1 cellular context compared by ENCODE assay signal in the genomic region with DNA sequence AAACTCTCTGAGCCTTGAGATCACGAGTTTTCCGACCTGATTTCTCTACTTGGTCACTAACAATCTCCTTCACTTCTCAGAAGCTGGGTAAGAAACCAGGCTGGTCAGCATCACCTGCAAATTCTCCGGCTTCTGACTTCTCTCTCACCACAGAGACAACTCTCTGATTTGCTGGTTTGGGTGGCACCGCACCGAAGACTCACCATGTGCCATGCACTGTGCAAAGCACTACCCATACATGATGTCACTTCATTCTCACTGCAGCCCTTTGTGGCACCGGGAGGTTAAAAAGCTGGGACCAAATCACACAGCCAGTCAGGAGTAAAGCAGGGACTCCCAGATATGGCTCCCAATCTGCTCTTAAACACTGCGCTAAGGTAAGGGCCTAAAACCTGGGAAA.
A peak's percentile ranks its signal among the peaks of the same experiment; 100 is the strongest.
TF ChIP-seq lines count a peak whose summit lies in the region.

No MANE protein-coding gene starts in this region.

TF ChIP-seq in HepG2, 621 proteins besides CTCF, POLR2A, EP300 and RAD21 (continued from another document and continues in another):
- peak; percentile 38 for TF ChIP-seq DBP (CRISPR knock-in tag; IDR thresholded peaks at IDR 0.05; ENCODE audit: not compliant biosample characterization)
- TF ChIP-seq GATAD2A (CRISPR knock-in tag; IDR thresholded peaks at IDR 0.05), result no peak
- no peak for TF ChIP-seq ZNF296 (CRISPR knock-in tag; conservative IDR thresholded peaks at IDR 0.05)
- TF ChIP-seq, protein P1, sequence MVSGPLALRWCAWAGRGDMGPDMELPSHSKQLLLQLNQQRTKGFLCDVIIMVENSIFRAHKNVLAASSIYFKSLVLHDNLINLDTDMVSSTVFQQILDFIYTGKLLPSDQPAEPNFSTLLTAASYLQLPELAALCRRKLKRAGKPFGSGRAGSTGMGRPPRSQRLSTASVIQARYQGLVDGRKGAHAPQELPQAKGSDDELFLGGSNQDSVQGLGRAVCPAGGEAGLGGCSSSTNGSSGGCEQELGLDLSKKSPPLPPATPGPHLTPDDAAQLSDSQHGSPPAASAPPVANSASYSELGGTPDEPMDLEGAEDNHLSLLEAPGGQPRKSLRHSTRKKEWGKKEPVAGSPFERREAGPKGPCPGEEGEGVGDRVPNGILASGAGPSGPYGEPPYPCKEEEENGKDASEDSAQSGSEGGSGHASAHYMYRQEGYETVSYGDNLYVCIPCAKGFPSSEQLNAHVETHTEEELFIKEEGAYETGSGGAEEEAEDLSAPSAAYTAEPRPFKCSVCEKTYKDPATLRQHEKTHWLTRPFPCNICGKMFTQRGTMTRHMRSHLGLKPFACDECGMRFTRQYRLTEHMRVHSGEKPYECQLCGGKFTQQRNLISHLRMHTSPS (CRISPR knock-in tag; IDR thresholded peaks at IDR 0.05; ENCODE audit: low read depth), result no peak
- TF ChIP-seq NFE2L2 (IDR thresholded peaks at IDR 0.05; ENCODE audit: low read length), result no peak
- no peak for TF ChIP-seq GTF3A (CRISPR knock-in tag; conservative IDR thresholded peaks at IDR 0.05)
- no peak; the same call in 1 of the 2 replicates for TF ChIP-seq BATF2 (CRISPR knock-in tag; IDR thresholded peaks at IDR 0.05)
- TF ChIP-seq MNT (IDR thresholded peaks at IDR 0.05), result no peak
- 0 out of 2 replicates have a peak, but pooled peaks have one; percentile 59 for TF ChIP-seq ZNF256 (CRISPR knock-in tag; conservative IDR thresholded peaks at IDR 0.05)
- TF ChIP-seq ZC3H4 (CRISPR knock-in tag; IDR thresholded peaks at IDR 0.05; ENCODE audit: borderline replicate concordance), result no peak
- peak; percentile 15; the same call in 1 of the 2 replicates for TF ChIP-seq ZNF782 (CRISPR knock-in tag; IDR thresholded peaks at IDR 0.05; ENCODE audit: borderline replicate concordance)
- no peak for TF ChIP-seq ZBTB1 (CRISPR knock-in tag; IDR thresholded peaks at IDR 0.05; ENCODE audit: borderline replicate concordance)
- TF ChIP-seq E2F2 (CRISPR knock-in tag; IDR thresholded peaks at IDR 0.05; ENCODE audit: borderline replicate concordance), result no peak
- TF ChIP-seq, protein P2, sequence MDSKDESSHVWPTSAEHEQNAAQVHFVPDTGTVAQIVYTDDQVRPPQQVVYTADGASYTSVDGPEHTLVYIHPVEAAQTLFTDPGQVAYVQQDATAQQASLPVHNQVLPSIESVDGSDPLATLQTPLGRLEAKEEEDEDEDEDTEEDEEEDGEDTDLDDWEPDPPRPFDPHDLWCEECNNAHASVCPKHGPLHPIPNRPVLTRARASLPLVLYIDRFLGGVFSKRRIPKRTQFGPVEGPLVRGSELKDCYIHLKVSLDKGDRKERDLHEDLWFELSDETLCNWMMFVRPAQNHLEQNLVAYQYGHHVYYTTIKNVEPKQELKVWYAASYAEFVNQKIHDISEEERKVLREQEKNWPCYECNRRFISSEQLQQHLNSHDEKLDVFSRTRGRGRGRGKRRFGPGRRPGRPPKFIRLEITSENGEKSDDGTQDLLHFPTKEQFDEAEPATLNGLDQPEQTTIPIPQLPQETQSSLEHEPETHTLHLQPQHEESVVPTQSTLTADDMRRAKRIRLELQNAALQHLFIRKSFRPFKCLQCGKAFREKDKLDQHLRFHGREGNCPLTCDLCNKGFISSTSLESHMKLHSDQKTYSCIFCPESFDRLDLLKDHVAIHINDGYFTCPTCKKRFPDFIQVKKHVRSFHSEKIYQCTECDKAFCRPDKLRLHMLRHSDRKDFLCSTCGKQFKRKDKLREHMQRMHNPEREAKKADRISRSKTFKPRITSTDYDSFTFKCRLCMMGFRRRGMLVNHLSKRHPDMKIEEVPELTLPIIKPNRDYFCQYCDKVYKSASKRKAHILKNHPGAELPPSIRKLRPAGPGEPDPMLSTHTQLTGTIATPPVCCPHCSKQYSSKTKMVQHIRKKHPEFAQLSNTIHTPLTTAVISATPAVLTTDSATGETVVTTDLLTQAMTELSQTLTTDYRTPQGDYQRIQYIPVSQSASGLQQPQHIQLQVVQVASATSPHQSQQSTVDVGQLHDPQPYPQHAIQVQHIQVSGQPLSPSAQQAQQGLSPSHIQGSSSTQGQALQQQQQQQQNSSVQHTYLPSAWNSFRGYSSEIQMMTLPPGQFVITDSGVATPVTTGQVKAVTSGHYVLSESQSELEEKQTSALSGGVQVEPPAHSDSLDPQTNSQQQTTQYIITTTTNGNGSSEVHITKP (CRISPR knock-in tag; IDR thresholded peaks at IDR 0.05; ENCODE audit: low read depth), result no peak
- TF ChIP-seq YEATS2 (CRISPR knock-in tag; IDR thresholded peaks at IDR 0.05; ENCODE audit: borderline replicate concordance), result no peak
- TF ChIP-seq MED8 (CRISPR knock-in tag; IDR thresholded peaks at IDR 0.05; ENCODE audit: insufficient replicate concordance), result no peak
- TF ChIP-seq ZNF580 (CRISPR knock-in tag; IDR thresholded peaks at IDR 0.05; ENCODE audit: borderline replicate concordance, low read depth), result no peak
- 0 out of 2 replicates have a peak, but pooled peaks have one; percentile 12 for TF ChIP-seq KLF6 (CRISPR knock-in tag; IDR thresholded peaks at IDR 0.05)
- TF ChIP-seq, protein P3, sequence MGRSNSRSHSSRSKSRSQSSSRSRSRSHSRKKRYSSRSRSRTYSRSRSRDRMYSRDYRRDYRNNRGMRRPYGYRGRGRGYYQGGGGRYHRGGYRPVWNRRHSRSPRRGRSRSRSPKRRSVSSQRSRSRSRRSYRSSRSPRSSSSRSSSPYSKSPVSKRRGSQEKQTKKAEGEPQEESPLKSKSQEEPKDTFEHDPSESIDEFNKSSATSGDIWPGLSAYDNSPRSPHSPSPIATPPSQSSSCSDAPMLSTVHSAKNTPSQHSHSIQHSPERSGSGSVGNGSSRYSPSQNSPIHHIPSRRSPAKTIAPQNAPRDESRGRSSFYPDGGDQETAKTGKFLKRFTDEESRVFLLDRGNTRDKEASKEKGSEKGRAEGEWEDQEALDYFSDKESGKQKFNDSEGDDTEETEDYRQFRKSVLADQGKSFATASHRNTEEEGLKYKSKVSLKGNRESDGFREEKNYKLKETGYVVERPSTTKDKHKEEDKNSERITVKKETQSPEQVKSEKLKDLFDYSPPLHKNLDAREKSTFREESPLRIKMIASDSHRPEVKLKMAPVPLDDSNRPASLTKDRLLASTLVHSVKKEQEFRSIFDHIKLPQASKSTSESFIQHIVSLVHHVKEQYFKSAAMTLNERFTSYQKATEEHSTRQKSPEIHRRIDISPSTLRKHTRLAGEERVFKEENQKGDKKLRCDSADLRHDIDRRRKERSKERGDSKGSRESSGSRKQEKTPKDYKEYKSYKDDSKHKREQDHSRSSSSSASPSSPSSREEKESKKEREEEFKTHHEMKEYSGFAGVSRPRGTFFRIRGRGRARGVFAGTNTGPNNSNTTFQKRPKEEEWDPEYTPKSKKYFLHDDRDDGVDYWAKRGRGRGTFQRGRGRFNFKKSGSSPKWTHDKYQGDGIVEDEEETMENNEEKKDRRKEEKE (IDR thresholded peaks at IDR 0.05), result no peak
- TF ChIP-seq FOXK1 (CRISPR knock-in tag; IDR thresholded peaks at IDR 0.05; ENCODE audit: borderline replicate concordance, low read depth), result no peak
- no peak for TF ChIP-seq NCOR1 (IDR thresholded peaks at IDR 0.05; ENCODE audit: borderline replicate concordance, low read length)
- TF ChIP-seq JARID2 (CRISPR knock-in tag; IDR thresholded peaks at IDR 0.05; ENCODE audit: insufficient replicate concordance), result no peak
- TF ChIP-seq, protein P4, sequence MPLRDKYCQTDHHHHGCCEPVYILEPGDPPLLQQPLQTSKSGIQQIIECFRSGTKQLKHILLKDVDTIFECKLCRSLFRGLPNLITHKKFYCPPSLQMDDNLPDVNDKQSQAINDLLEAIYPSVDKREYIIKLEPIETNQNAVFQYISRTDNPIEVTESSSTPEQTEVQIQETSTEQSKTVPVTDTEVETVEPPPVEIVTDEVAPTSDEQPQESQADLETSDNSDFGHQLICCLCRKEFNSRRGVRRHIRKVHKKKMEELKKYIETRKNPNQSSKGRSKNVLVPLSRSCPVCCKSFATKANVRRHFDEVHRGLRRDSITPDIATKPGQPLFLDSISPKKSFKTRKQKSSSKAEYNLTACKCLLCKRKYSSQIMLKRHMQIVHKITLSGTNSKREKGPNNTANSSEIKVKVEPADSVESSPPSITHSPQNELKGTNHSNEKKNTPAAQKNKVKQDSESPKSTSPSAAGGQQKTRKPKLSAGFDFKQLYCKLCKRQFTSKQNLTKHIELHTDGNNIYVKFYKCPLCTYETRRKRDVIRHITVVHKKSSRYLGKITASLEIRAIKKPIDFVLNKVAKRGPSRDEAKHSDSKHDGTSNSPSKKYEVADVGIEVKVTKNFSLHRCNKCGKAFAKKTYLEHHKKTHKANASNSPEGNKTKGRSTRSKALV (CRISPR knock-in tag; IDR thresholded peaks at IDR 0.05), result no peak
- TF ChIP-seq CBX1 (IDR thresholded peaks at IDR 0.05; ENCODE audit: low read depth), result no peak
- TF ChIP-seq, protein P5, sequence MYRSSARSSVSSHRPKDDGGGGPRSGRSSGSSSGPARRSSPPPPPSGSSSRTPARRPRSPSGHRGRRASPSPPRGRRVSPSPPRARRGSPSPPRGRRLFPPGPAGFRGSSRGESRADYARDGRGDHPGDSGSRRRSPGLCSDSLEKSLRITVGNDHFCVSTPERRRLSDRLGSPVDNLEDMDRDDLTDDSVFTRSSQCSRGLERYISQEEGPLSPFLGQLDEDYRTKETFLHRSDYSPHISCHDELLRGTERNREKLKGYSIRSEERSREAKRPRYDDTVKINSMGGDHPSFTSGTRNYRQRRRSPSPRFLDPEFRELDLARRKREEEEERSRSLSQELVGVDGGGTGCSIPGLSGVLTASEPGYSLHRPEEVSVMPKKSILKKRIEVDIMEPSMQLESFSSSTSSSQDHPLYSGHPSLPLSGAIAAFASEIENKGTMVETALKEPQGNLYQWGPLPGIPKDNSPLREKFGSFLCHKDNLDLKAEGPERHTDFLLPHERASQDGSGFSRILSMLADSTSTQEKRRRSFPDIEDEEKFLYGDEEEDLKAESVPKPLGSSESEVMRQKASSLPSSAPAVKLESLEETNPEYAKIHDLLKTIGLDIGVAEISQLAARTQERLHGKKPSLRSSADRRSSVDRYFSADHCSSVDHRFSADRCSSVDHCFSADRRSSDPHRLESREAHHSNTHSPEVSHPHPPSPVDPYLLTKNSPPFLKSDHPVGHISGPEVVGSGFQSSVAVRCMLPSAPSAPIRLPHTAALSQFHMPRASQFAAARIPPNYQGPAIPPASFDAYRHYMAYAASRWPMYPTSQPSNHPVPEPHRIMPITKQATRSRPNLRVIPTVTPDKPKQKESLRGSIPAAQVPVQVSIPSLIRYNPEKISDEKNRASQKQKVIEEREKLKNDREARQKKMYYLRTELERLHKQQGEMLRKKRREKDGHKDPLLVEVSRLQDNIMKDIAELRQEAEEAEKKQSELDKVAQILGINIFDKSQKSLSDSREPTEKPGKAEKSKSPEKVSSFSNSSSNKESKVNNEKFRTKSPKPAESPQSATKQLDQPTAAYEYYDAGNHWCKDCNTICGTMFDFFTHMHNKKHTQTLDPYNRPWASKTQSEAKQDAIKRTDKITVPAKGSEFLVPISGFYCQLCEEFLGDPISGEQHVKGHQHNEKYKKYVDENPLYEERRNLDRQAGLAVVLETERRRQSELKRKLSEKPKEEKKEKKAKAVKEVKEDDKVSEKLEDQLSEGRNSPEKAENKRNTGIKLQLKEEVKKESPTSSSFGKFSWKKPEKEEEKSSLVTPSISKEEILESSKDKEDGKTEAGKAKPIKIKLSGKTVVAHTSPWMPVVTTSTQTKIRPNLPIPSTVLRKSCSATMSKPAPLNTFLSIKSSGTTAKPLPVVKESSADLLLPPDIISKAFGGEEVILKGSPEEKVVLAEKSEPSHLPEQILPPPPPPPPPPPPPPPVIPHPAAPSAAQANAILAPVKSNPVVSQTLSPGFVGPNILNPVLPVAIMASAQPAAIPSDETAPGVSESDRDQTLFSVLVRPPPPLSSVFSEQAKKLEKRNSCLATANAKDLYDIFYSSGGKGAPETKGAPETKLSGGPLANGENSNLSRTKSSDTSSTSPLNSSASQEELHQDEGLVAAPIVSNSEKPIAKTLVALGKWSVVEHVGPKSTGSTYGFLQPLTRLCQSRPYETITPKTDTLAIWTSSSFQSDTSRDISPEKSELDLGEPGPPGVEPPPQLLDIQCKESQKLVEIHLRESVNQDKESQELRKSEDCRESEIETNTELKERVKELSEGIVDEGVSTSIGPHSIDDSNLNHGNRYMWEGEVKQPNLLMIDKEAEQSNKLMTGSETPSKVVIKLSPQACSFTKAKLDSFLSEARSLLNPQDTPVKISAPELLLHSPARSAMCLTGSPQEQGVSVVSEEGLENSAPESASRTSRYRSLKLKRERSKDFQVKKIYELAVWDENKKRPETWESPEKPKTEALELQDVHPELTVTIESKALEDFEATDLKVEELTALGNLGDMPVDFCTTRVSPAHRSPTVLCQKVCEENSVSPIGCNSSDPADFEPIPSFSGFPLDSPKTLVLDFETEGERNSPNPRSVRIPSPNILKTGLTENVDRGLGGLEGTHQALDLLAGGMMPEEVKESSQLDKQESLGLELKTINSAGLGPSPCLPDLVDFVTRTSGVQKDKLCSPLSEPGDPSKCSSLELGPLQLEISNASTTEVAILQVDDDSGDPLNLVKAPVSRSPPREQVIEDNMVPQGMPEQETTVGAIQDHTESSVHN (CRISPR knock-in tag; IDR thresholded peaks at IDR 0.05), result 0 out of 2 replicates have a peak, but pooled peaks have one; percentile 12
